In the genomic region with DNA sequence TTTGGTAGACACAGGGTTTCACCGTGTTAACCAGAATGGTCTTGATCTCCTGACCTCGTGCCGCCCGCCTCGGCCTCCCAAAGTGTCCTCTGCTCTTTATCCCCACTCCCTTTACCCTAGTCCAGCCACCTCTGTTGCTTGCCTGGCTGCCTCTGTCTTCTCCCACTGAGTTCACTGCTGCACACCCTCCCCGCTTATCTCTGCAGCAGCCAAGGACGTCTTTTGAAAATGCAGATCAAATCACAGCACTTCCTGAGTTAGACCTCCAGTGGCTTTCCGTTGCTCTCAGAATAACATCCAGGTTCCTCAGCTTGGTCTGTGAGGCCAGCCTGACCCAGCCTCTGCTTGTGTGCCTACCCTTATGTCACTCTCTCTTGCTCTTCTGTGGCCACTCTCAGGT, we compare ENCODE assay signal across 1 cellular context.
A peak's percentile ranks its signal among the peaks of the same experiment; 100 is the strongest.
TF ChIP-seq lines count a peak whose summit lies in the region.

No MANE protein-coding gene starts in this region.

TF ChIP-seq in HepG2, 621 proteins besides CTCF, POLR2A, EP300 and RAD21:
- TF ChIP-seq, protein P1, sequence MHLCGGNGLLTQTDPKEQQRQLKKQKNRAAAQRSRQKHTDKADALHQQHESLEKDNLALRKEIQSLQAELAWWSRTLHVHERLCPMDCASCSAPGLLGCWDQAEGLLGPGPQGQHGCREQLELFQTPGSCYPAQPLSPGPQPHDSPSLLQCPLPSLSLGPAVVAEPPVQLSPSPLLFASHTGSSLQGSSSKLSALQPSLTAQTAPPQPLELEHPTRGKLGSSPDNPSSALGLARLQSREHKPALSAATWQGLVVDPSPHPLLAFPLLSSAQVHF (CRISPR knock-in tag; IDR thresholded peaks at IDR 0.05): 0 out of 2 replicates have a peak, but pooled peaks have one; percentile 37
- no peak for TF ChIP-seq ZKSCAN5 (CRISPR knock-in tag; IDR thresholded peaks at IDR 0.05)
- no peak for TF ChIP-seq YY1 (IDR thresholded peaks at IDR 0.05; ENCODE audit: insufficient read depth, insufficient replicate concordance, low read depth, low read length)
TF ChIP-seq in HepG2: peak in this region for 1.
